Comparison of ENCODE assay signal across 24 cellular contexts in the genomic region with DNA sequence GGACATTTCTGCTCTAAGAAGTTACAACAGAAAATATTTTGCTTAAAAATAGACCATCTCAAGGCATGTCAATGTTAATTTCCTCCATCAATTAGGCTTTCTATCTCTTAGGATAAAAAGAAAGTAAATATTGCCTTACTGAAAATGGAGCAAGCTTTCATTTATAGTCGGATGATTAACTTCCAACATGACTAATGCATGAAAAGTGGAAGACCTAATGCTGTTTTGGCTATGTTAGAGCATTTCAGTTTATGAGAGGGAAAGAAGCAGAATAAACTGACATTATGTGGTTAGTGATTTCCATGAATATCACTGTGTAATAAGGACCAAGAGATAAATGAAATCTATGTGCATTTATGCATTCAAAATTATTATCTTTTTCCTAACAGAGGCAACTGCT.
A peak's percentile ranks its signal among the peaks of the same experiment; 100 is the strongest.
DNase-seq lines count a peak whose midpoint lies in the region.
"Had no signal": no experiment of that assay in that cellular context is flagged by ENCODE, and none has a peak within 500 bp of the region (broad histone marks: within the 10 kb centered on the region; RNA-seq: fewer than 3 reads in every experiment).

No MANE protein-coding gene starts in this region.

- no peak overlapping the region for H2BK120ac ChIP-seq in mesenchymal stem cell (ENCODE audit: low read depth, low read length)

- H3K9me3 ChIP-seq in endocrine pancreas (ENCODE audit: control insufficient read depth, low read length) (no peaks in the 10 kb centered on the region), mesenchymal stem cell (ENCODE audit: control insufficient read depth, low read length) (peaks cover 6% of the 10 kb centered on the region)
- H3K9me3 ChIP-seq: tibial nerve had no signal

- H3K36me3 ChIP-seq in endocrine pancreas (ENCODE audit: control insufficient read depth, insufficient read depth, low read length) = no peaks in the 10 kb centered on the region
- no peaks in the 10 kb centered on the region for H3K36me3 ChIP-seq in mesenchymal stem cell (ENCODE audit: control insufficient read depth in 1 of 2, insufficient read depth in 2 of 2, low read depth in 1 of 2, low read length in 2 of 2)
- H3K36me3 ChIP-seq: tibial nerve had no signal

- no peak overlapping the region for H3K14ac ChIP-seq in mesenchymal stem cell (ENCODE audit: low read length in 2 of 2)

- peak; percentile 56 for DNase-seq in EH (ENCODE audit: low read depth)
- DNase-seq in NCI-H226 = peak; percentile 17
- peak; percentile 15 for DNase-seq in mesenchymal stem cell
- no peak for DNase-seq in epidermal melanocyte (ENCODE audit: insufficient read length, low spot score)
- DNase-seq in posterior cingulate gyrus = no peak
- no peak for DNase-seq in HT-29 (ENCODE audit: low spot score)
- DNase-seq in SKM-1 (lab: John Stamatoyannopoulos, UW; ENCODE audit: unreplicated experiment) = no peak
- DNase-seq: activated CD4-positive, CD25-positive, alpha-beta regulatory T cell treated with anti-CD3 and anti-CD28 coated beads, Interleukin-2, amount 50 U/mL, for 72 hours; activated CD8-positive, alpha-beta T cell treated with anti-CD3 and anti-CD28 coated beads, Interleukin-2, amount 10 ng/mL, durations not matched to agents 7 days and 5 days; amniotic stem cell; caudate nucleus; dermis blood vessel endothelial cell; H9; left colon; mesendoderm; NCI-H1694; NCI-H774; retina; stimulated activated CD4-positive, alpha-beta T cell treated with anti-CD3 and anti-CD28 coated beads, Interleukin-12 subunit alpha, Interleukin-12 subunit beta, amount 100 ng/mL, for 4 hours; T-cell had no signal

- no peak overlapping the region for H2AFZ ChIP-seq in mesenchymal stem cell (ENCODE audit: low read depth, low read length)

- no peak overlapping the region for H4K8ac ChIP-seq in mesenchymal stem cell (ENCODE audit: low read length)

- no peak overlapping the region for H3K18ac ChIP-seq in mesenchymal stem cell (ENCODE audit: low read depth in 1 of 2, low read length in 2 of 2)

- WGBS in mesenchymal stem cell = 82% methylated on average over 1 of the region's 1 CpG

- intact Hi-C loops in posterior cingulate gyrus (cut with DNase I) = no loop called here

- H3K27ac ChIP-seq in mesenchymal stem cell (ENCODE audit: low read length, poor library complexity, severe bottlenecking) = no peak overlapping the region
- H3K27ac ChIP-seq: epithelial cell of prostate, tibial nerve had no signal

- no peaks in the 10 kb centered on the region for H3K27me3 ChIP-seq in endocrine pancreas (ENCODE audit: control insufficient read depth, insufficient read depth, low read length)
- no peaks in the 10 kb centered on the region for H3K27me3 ChIP-seq in mesenchymal stem cell (ENCODE audit: control insufficient read depth in 1 of 2, insufficient read depth in 1 of 2, low read length in 2 of 2)
- H3K27me3 ChIP-seq: tibial nerve had no signal

- H3K9ac ChIP-seq in endocrine pancreas (ENCODE audit: control insufficient read depth, insufficient read depth, low read length) (no peak overlapping the region), mesenchymal stem cell (ENCODE audit: low read length) (peak overlapping the region; percentile 11)

- no peaks in the 10 kb centered on the region for H3K79me1 ChIP-seq in mesenchymal stem cell (replicated peaks; ENCODE audit: low read length, poor library complexity, severe bottlenecking)

- no peak overlapping the region for H2BK5ac ChIP-seq in mesenchymal stem cell (ENCODE audit: low read depth, low read length, poor library complexity, severe bottlenecking)

- no peak overlapping the region for H2BK15ac ChIP-seq in mesenchymal stem cell (ENCODE audit: low read depth, poor library complexity, severe bottlenecking)

- H3K4me3 ChIP-seq in endocrine pancreas (ENCODE audit: control insufficient read depth, insufficient read depth, low read length) (peak overlapping the region; percentile 53), mesenchymal stem cell (ENCODE audit: insufficient read depth in 1 of 2, low read depth in 1 of 2, low read length in 2 of 2) (peak overlapping the region in 1 of 2 experiments; percentile 3)
- H3K4me3 ChIP-seq: K562, tibial nerve had no signal

- H3K23ac ChIP-seq in mesenchymal stem cell (ENCODE audit: low read length in 2 of 2) = no peak overlapping the region

- H2BK12ac ChIP-seq in mesenchymal stem cell (ENCODE audit: low read length in 2 of 2) = no peak overlapping the region

- H3K4ac ChIP-seq in mesenchymal stem cell (ENCODE audit: low read depth in 1 of 2, low read length in 2 of 2) = no peak overlapping the region

- H3K4me1 ChIP-seq in endocrine pancreas (ENCODE audit: control insufficient read depth, insufficient read depth, low read length) = peaks cover 18% of the 10 kb centered on the region
- H3K4me1 ChIP-seq in mesenchymal stem cell (ENCODE audit: control insufficient read depth, insufficient read depth, low read depth, low read length) = no peaks in the 10 kb centered on the region
- H3K4me1 ChIP-seq: tibial nerve had no signal

- no peak overlapping the region for H4K91ac ChIP-seq in mesenchymal stem cell (ENCODE audit: low read length)

- no peak overlapping the region for H2AK5ac ChIP-seq in mesenchymal stem cell (ENCODE audit: low read length, severe bottlenecking)

- H3K4me2 ChIP-seq in mesenchymal stem cell (ENCODE audit: low read length, poor library complexity, severe bottlenecking) = no peak overlapping the region

Comparison
In these comparisons a context has a peak if more than half of its experiments do, and no peak if none do; other contexts are left out.
1. DNase-seq: peak in EH (single experiment), NCI-H226 (single experiment) and mesenchymal stem cell (single experiment); none in epidermal melanocyte (single experiment), posterior cingulate gyrus (0 of 10), HT-29 (single experiment) and SKM-1 (single experiment).